ENCODE assay signal across 31 cellular contexts in the genomic region with DNA sequence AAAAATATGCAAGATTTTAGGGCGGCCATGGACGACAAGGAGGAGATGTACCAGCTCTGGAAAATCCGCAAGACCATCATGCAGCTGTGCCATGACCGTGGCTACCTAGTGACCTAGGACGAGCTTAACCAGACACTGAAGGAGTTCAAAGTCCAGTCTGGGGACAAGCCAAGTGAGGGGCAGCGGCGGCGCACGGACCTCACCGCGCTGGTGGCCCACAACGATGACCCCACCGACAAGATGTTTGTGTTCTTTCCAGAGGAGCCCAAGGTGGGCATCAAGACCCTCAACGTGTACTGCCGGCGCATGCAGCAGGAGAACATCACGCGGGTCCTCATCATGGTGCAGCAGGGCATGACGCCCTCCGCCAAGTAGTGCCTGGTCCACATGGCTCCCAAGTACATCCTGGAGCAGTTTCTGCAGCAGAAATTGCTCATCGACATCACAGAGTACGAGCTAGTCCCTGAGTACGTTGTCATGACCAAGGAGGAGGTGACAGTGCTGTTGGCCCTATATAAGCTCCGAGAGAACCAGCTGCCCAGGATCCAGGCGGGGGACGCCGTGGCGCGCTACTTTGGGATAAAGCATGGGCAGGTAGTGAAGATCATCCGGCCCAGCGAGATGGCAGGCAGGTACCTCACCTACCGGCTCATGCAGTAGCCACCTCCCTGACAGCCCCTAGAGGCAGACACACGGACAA. TPM values are rescaled to one million over a fixed set of nuclear protein-coding genes. Genes with fewer than 3 reads are reported as not detected.
"Had no signal": no experiment of that assay in that cellular context is flagged by ENCODE, and none has a peak within 500 bp of the region (broad histone marks: within the 10 kb centered on the region; RNA-seq: fewer than 3 reads in every experiment).

No MANE protein-coding gene starts in this region.

- H3K4me1 Mint-ChIP-seq: activated B cell treated with CpG ODN at 0.5 μM for 24 hours; activated CD4-positive, alpha-beta T cell treated with anti-CD3 and anti-CD28 coated beads, Interleukin-2, amount 10 ng/mL, durations not matched to agents 24 days and 14 days; activated CD8-positive, alpha-beta memory T cell treated with anti-CD3 and anti-CD28 coated beads, Interleukin-2, amount 10 ng/mL, durations not matched to agents 7 days and 5 days; activated naive CD4-positive, alpha-beta T cell treated with anti-CD3 and anti-CD28 coated beads, Interleukin-2, amount 50 U/mL, for 24 hours; activated naive CD8-positive, alpha-beta T cell treated with anti-CD3 and anti-CD28 coated beads for 36 hours; activated naive CD8-positive, alpha-beta T cell treated with anti-CD3 and anti-CD28 coated beads, Interleukin-2, amount 50 U/mL, for 24 hours; T-helper 17 cell had no signal

- ATAC-seq: activated CD4-positive, CD25-positive, alpha-beta regulatory T cell treated with anti-CD3 and anti-CD28 coated beads, Interleukin-2, amount 50 U/mL, for 24 hours; activated CD8-positive, alpha-beta memory T cell treated with anti-CD3 and anti-CD28 coated beads, Interleukin-2, amount 10 ng/mL, durations not matched to agents 7 days and 5 days; activated CD8-positive, alpha-beta T cell treated with anti-CD3 and anti-CD28 coated beads, Interleukin-2, amount 10 ng/mL, durations not matched to agents 7 days and 5 days; activated naive CD8-positive, alpha-beta T cell treated with anti-CD3 and anti-CD28 coated beads, Interleukin-2, amount 50 U/mL, for 24 hours; body of pancreas; gastroesophageal sphincter; T-helper 17 cell had no signal

- H3K36me3 ChIP-seq: adrenal gland, esophagus squamous epithelium, gastroesophageal sphincter, WERI-Rb-1 had no signal

- H3K36me3 Mint-ChIP-seq: activated CD8-positive, alpha-beta memory T cell treated with anti-CD3 and anti-CD28 coated beads, Interleukin-2, amount 10 ng/mL, durations not matched to agents 7 days and 5 days; activated naive CD4-positive, alpha-beta T cell treated with anti-CD3 and anti-CD28 coated beads, Interleukin-2, amount 50 U/mL, for 24 hours; activated naive CD8-positive, alpha-beta T cell treated with anti-CD3 and anti-CD28 coated beads for 36 hours had no signal

- DNase-seq: activated B cell treated with CpG ODN at 0.5 μM for 24 hours; activated CD4-positive, alpha-beta memory T cell treated with anti-CD3 and anti-CD28 coated beads for 36 hours; activated CD4-positive, alpha-beta T cell treated with anti-CD3 and anti-CD28 coated beads, Interleukin-2, amount 10 ng/mL, durations not matched to agents 24 days and 14 days; activated CD8-positive, alpha-beta memory T cell treated with anti-CD3 and anti-CD28 coated beads, Interleukin-2, amount 10 ng/mL, durations not matched to agents 7 days and 5 days; activated CD8-positive, alpha-beta memory T cell treated with anti-CD3 and anti-CD28 coated beads, Interleukin-2, amount 50 U/mL, for 4 hours; activated CD8-positive, alpha-beta T cell treated with anti-CD3 and anti-CD28 coated beads, Interleukin-2, amount 10 ng/mL, durations not matched to agents 7 days and 5 days; activated effector memory CD4-positive, alpha-beta T cell treated with anti-CD3 and anti-CD28 coated beads, Interleukin-2, amount 50 U/mL, for 16 hours; activated naive CD4-positive, alpha-beta T cell treated with anti-CD3 and anti-CD28 coated beads for 36 hours; activated naive CD8-positive, alpha-beta T cell treated with anti-CD3 and anti-CD28 coated beads for 36 hours; activated naive CD8-positive, alpha-beta T cell treated with anti-CD3 and anti-CD28 coated beads, Interleukin-2, amount 50 U/mL, for 24 hours; activated T-cell treated with anti-CD3 and anti-CD28 coated beads, Interleukin-2, amount 50 U/mL, for 1 hour; activated T-cell treated with anti-CD3 and anti-CD28 coated beads, Interleukin-2, amount 50 U/mL, for 48 hours; adrenal gland; amygdala; aorta; body of pancreas; caudate nucleus; effector CD8-positive, alpha-beta T cell; esophagus squamous epithelium; foreskin melanocyte; T-helper 1 cell; T-helper 17 cell; T1000; WERI-Rb-1 had no signal

- H3K4me3 Mint-ChIP-seq: activated B cell treated with CpG ODN at 0.5 μM for 24 hours; activated CD4-positive, alpha-beta memory T cell treated with anti-CD3 and anti-CD28 coated beads for 36 hours; activated CD4-positive, alpha-beta T cell treated with anti-CD3 and anti-CD28 coated beads, Interleukin-2, amount 10 ng/mL, durations not matched to agents 24 days and 14 days; activated CD8-positive, alpha-beta memory T cell treated with anti-CD3 and anti-CD28 coated beads, Interleukin-2, amount 10 ng/mL, durations not matched to agents 7 days and 5 days; activated CD8-positive, alpha-beta T cell treated with anti-CD3 and anti-CD28 coated beads, Interleukin-2, amount 10 ng/mL, durations not matched to agents 7 days and 5 days; activated naive CD4-positive, alpha-beta T cell treated with anti-CD3 and anti-CD28 coated beads for 36 hours; activated naive CD4-positive, alpha-beta T cell treated with anti-CD3 and anti-CD28 coated beads, Interleukin-2, amount 50 U/mL, for 24 hours; activated naive CD8-positive, alpha-beta T cell treated with anti-CD3 and anti-CD28 coated beads for 36 hours; activated naive CD8-positive, alpha-beta T cell treated with anti-CD3 and anti-CD28 coated beads, Interleukin-2, amount 50 U/mL, for 24 hours; activated T-helper 1 cell treated with anti-CD3 and anti-CD28 coated beads, Interleukin-12 subunit alpha, Interleukin-12 subunit beta, Interleukin-2, Interleukin-4 antibody, amounts not matched to agents 30 ng/mL and 10 ng/mL and 1 ng/mL, durations not matched to agents 14 hours and 24 hours and 36 hours; T-helper 17 cell; T-helper 2 cell treated with Interferon-gamma antibody and Interleukin-4, amounts not matched to agents 5 μg/mL and 100 μg/mL, for 36 hours had no signal

- H3K4me1 ChIP-seq: adrenal gland, esophagus squamous epithelium, gastroesophageal sphincter had no signal

- H3K9me3 ChIP-seq: adrenal gland had no signal

- H3K27me3 Mint-ChIP-seq: activated CD4-positive, alpha-beta memory T cell treated with anti-CD3 and anti-CD28 coated beads for 36 hours; activated naive CD4-positive, alpha-beta T cell treated with anti-CD3 and anti-CD28 coated beads, Interleukin-2, amount 50 U/mL, for 24 hours; activated naive CD8-positive, alpha-beta T cell treated with anti-CD3 and anti-CD28 coated beads for 36 hours; T-helper 17 cell had no signal

- H3K27ac Mint-ChIP-seq: activated B cell treated with CpG ODN at 0.5 μM for 24 hours; activated CD4-positive, alpha-beta memory T cell treated with anti-CD3 and anti-CD28 coated beads for 36 hours; activated CD4-positive, alpha-beta T cell treated with anti-CD3 and anti-CD28 coated beads, Interleukin-2, amount 10 ng/mL, durations not matched to agents 24 days and 14 days; activated CD8-positive, alpha-beta memory T cell treated with anti-CD3 and anti-CD28 coated beads, Interleukin-2, amount 10 ng/mL, durations not matched to agents 7 days and 5 days; activated CD8-positive, alpha-beta T cell treated with anti-CD3 and anti-CD28 coated beads, Interleukin-2, amount 10 ng/mL, durations not matched to agents 7 days and 5 days; activated naive CD4-positive, alpha-beta T cell treated with anti-CD3 and anti-CD28 coated beads for 36 hours; activated naive CD4-positive, alpha-beta T cell treated with anti-CD3 and anti-CD28 coated beads, Interleukin-2, amount 50 U/mL, for 24 hours; activated naive CD8-positive, alpha-beta T cell treated with anti-CD3 and anti-CD28 coated beads for 36 hours; activated naive CD8-positive, alpha-beta T cell treated with anti-CD3 and anti-CD28 coated beads, Interleukin-2, amount 50 U/mL, for 24 hours; activated T-helper 1 cell treated with anti-CD3 and anti-CD28 coated beads, Interleukin-12 subunit alpha, Interleukin-12 subunit beta, Interleukin-2, Interleukin-4 antibody, amounts not matched to agents 30 ng/mL and 10 ng/mL and 1 ng/mL, durations not matched to agents 14 hours and 24 hours and 36 hours; activated T-helper 2 cell treated with anti-CD3 and anti-CD28 coated beads, Interferon-gamma antibody, Interleukin-2, Interleukin-4, amounts not matched to agents 10 μg/mL and 5 μg/mL and 100 μg/mL, durations not matched to agents 14 hours and 24 hours and 36 hours; T-helper 17 cell; T-helper 2 cell treated with Interferon-gamma antibody and Interleukin-4, amounts not matched to agents 5 μg/mL and 100 μg/mL, for 36 hours had no signal

- H3K27me3 ChIP-seq: adrenal gland, body of pancreas, esophagus squamous epithelium, gastroesophageal sphincter had no signal

- H3K27ac ChIP-seq: adrenal gland, body of pancreas, epithelial cell of prostate, esophagus squamous epithelium, gastroesophageal sphincter, WERI-Rb-1 had no signal

- H3K4me3 ChIP-seq: adrenal gland, body of pancreas, esophagus squamous epithelium, gastroesophageal sphincter had no signal

RNA-seq across cellular contexts. Expression of a gene that starts 43.5 kb away (rescaled TPM):
- total RNA-seq: activated naive CD4-positive, alpha-beta T cell treated with anti-CD3 and anti-CD28 coated beads for 36 hours had no signal
